Comparison of ENCODE assay signal across 8 cellular contexts in the genomic region with DNA sequence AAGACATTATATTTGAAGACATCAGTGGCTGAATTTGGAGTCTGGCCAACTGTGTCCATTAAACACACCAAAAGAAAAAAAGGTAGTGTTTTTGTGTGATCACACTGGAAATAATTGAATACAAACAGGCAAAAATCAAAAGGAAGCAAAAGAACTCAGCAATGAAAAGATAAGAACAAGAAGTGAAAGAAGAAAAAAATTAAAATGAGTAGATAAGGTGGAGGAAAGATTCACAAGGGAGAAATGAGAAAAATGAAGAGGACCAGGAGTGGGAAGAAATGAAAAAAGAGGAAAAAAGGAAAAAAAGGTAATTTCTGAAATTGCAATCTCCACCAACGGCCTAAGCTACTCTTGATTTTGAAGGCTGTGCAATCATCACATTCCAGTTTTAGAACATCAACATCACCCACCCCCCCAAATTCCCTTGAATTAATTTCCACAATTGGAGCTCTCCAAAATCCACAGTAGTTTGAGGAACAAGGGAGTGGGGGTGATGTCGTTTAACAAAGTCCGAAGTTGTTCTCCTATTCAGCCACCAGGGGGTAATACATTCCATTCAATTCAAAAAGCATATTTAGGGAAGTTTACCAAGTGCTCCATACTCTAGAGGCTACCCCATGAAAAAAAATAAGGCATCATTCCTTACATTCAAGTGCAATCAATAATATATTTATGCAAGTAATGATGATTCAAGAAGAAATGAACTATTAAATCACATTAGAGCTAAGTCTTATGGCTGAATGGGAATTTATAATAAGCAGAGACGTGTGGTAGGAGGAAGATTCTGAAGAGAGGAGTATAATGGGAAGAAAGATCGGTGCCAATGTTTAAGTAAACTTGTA. TPM values are rescaled to one million over a fixed set of nuclear protein-coding genes. Genes with fewer than 3 reads are reported as not detected.
DNase-seq lines count a peak whose midpoint lies in the region; ATAC-seq and TF ChIP-seq lines count a peak whose summit lies in the region.

No MANE protein-coding gene starts in this region.

- no peak overlapping the region for H3K4me3 Mint-ChIP-seq in HFFc6
- H3K4me3 Mint-ChIP-seq in memory B cell = no peak overlapping the region

- intact Hi-C loops in dorsolateral prefrontal cortex (cut with DNase I) = loop anchor here in 1 of 2 donors (5.0 kb wide), 1 partner anchor 123 kb away; no protein-coding TSS in a partner anchor

- peak; percentile 87 for TF ChIP-seq CTCF in HFFc6 (IDR thresholded peaks at IDR 0.05)
- peak; percentile 56 to 92 (median 80) for TF ChIP-seq CTCF in dorsolateral prefrontal cortex (IDR thresholded peaks at IDR 0.05 in 54 of 56, conservative IDR thresholded peaks at IDR 0.05 in 2 of 56; ENCODE audit: low read depth in 1 of 56, partially characterized antibody in 56 of 56)

- no peaks in the 10 kb centered on the region for H3K4me1 ChIP-seq in NT2/D1 (ENCODE audit: insufficient read depth, insufficient read length)

- no peaks in the 10 kb centered on the region for H3K36me3 ChIP-seq in NT2/D1 (ENCODE audit: insufficient read depth, insufficient read length, low read length)

- peak; percentile 32 for ATAC-seq in memory B cell (ENCODE audit: low read depth)
- ATAC-seq in activated CD4-positive, CD25-positive, alpha-beta regulatory T cell treated with anti-CD3 and anti-CD28 coated beads, Interleukin-2, amount 50 U/mL, for 24 hours = no peak
- no peak for ATAC-seq in GM21360 (IDR thresholded peaks at IDR 0.05; ENCODE audit: unreplicated experiment)

- peaks cover 5% of the 10 kb centered on the region for H3K27me3 Mint-ChIP-seq in HFFc6 (ENCODE audit: insufficient read depth)
- H3K27me3 Mint-ChIP-seq in memory B cell = no peaks in the 10 kb centered on the region

- H3K27me3 ChIP-seq in NT2/D1 (ENCODE audit: insufficient read depth, insufficient read length) (no peaks in the 10 kb centered on the region), dorsolateral prefrontal cortex (no peaks in the 10 kb centered on the region)

- H3K9me3 Mint-ChIP-seq in HFFc6 (no peaks in the 10 kb centered on the region), memory B cell (peaks cover 2% of the 10 kb centered on the region)

- DNase-seq in DMS53 treated with DMSO at 0.1 percent for 48 hours (lab: John Stamatoyannopoulos, UW; ENCODE audit: unreplicated experiment) (peak; percentile 0), HFFc6 (peak; percentile 29), NT2/D1 (ENCODE audit: low read depth, low spot score) (peak; percentile 28), dorsolateral prefrontal cortex (no peak), memory B cell (ENCODE audit: low spot score in 2 of 2) (no peak)
- DNase-seq in stimulated activated CD4-positive, alpha-beta T cell treated with anti-CD3 and anti-CD28 coated beads, Interleukin-1b, Interleukin-23, amount 100 ng/mL, for 48 hours = no peak

- H3K4me1 Mint-ChIP-seq in HFFc6 (ENCODE audit: low read depth) = peaks cover 7% of the 10 kb centered on the region; the same call in 1 of the 2 replicates
- H3K4me1 Mint-ChIP-seq in memory B cell = peaks cover 13% of the 10 kb centered on the region

- H3K36me3 Mint-ChIP-seq in HFFc6 (ENCODE audit: low read depth) (no peaks in the 10 kb centered on the region), memory B cell (peaks cover 2% of the 10 kb centered on the region)

- H3K9ac ChIP-seq in NT2/D1 (ENCODE audit: insufficient read length, low read depth) = no peak overlapping the region

- no peak overlapping the region for H3K27ac ChIP-seq in dorsolateral prefrontal cortex

- H3K27ac Mint-ChIP-seq in HFFc6 (no peak overlapping the region), memory B cell (peak overlapping the region; percentile 1)

- H3K9me3 ChIP-seq in NT2/D1 (ENCODE audit: insufficient read depth, low read length) = no peaks in the 10 kb centered on the region

- H3K4me3 ChIP-seq in NT2/D1 (ENCODE audit: insufficient read length, low read depth) = no peak overlapping the region
- no peak overlapping the region for H3K4me3 ChIP-seq in dorsolateral prefrontal cortex

RNA-seq across cellular contexts. Expression of a gene that starts 37.4 kb away (rescaled TPM):
- total RNA-seq in HFFc6 (2021; fragmentation: NEBNext Ultra II Directional; extraction: Animal tissue kit (Norgen Biotek cat#: 25700)) = under 1 TPM; 0.14 to 0.33 (median 0.17) TPM
- 1 to 10 TPM in 88 of 120 experiments, under 1 TPM in 32; 0.25 to 4.0 (median 1.3) TPM for total RNA-seq in dorsolateral prefrontal cortex

RNA-seq across cellular contexts. Expression of a gene that starts 37.9 kb away (rescaled TPM):
- 1 to 10 TPM; 7.3 to 8.9 (median 8.6) TPM for total RNA-seq in HFFc6 (2021; fragmentation: NEBNext Ultra II Directional; extraction: Animal tissue kit (Norgen Biotek cat#: 25700))
- total RNA-seq in dorsolateral prefrontal cortex = 10 to 100 TPM; 15.2 to 52.8 (median 33.8) TPM

Comparison
In these comparisons a context has a peak if more than half of its experiments do, and no peak if none do; other contexts are left out.
1. DNase-seq: peak in DMS53 treated with DMSO at 0.1 percent for 48 hours (single experiment), HFFc6 (single experiment) and NT2/D1 (single experiment); none in dorsolateral prefrontal cortex (0 of 10), memory B cell (0 of 2) and stimulated activated CD4-positive, alpha-beta T cell treated with anti-CD3 and anti-CD28 coated beads, Interleukin-1b, Interleukin-23, amount 100 ng/mL, for 48 hours (single experiment).